8 cellular contexts compared by ENCODE assay signal in the genomic region with DNA sequence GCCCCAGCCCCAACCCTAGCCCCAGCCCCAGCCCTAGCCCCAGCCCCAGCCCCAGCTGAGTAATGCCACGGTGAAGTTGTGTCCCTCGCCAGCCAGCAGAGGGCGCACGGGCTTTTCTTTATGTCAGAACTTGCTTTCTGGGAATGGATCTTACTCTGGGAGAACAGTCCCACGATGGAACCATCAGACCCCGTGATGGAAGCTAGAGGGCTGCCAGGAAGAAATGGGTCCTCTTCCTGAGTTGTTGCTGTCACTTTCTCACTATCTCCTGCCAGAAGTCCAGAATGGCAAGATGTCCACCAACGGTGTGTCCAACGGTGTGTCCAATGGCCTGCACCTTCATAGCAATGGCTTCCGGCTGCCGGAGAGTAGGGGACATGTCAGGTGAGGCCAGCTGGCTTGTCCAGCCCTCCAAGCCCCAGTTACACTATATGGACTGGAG. TPM values are rescaled to one million over a fixed set of nuclear protein-coding genes. Genes with fewer than 3 reads are reported as not detected.
DNase-seq lines count a peak whose midpoint lies in the region; ATAC-seq, FAIRE-seq and TF ChIP-seq lines count a peak whose summit lies in the region.

No MANE protein-coding gene starts in this region.

- POLR2A ChIA-PET in BJ (lab: Charles Lee) (interaction anchor here (0.5 kb wide), 1 partner anchor 103 kb away, joined by 4 read pairs; no protein-coding TSS in a partner anchor), HEK293T (lab: Yijun Ruan, JAX) (interaction anchor here (1.2 kb wide), 1 partner anchor 69 kb away, joined by 3 read pairs; no protein-coding TSS in a partner anchor)

- intact Hi-C loops in pancreas (cut with DNase I): loop anchor here in 1 of 3 donors (5.0 to 10.0 kb wide), 2 partner anchors 96 to 102 kb away; a partner anchor contains a TSS
- intact Hi-C loops in thyroid gland (cut with DNase I): no loop called here

- WGBS in pancreas, 2 donors: 37 to 41% methylated on average over 10 of the region's 10 CpGs
- WGBS in thyroid gland, 2 donors: 0 to 34% methylated on average over 6 to 9 of the region's 10 CpGs

- no peak for FAIRE-seq in pancreas (lab: Jason Lieb, UNC)

- CTCF ChIA-PET in BJ (lab: Yijun Ruan, JAX): interaction anchor here (0.6 to 18.3 kb wide), 48 partner anchors 9 to 492 kb away, joined by 3 to 353 read pairs (median 4); a partner anchor contains a TSS
- CTCF ChIA-PET in HEK293T (lab: Yijun Ruan, JAX): interaction anchor here (0.5 to 2.0 kb wide), 24 partner anchors 9 to 305 kb away, joined by 3 to 8 read pairs (median 4); a partner anchor contains a TSS

- no peaks in the 10 kb centered on the region for H3K9me3 ChIP-seq in pancreas
- H3K9me3 ChIP-seq in thyroid gland: no peaks in the 10 kb centered on the region

- ATAC-seq in pancreas: peak; percentile 38 to 61 (median 50)
- no peak for ATAC-seq in HG03469 (IDR thresholded peaks at IDR 0.05; ENCODE audit: unreplicated experiment)

- TF ChIP-seq CTCF in BJ (IDR thresholded peaks at IDR 0.05; ENCODE audit: insufficient read depth, low read depth, low read length): peak; percentile 82
- TF ChIP-seq CTCF in pancreas (IDR thresholded peaks at IDR 0.05): peak; percentile 32 to 44 (median 34)
- TF ChIP-seq CTCF in thyroid gland (IDR thresholded peaks at IDR 0.05): peak; percentile 30 to 80 (median 46)

- TF ChIP-seq POLR2A in thyroid gland (IDR thresholded peaks at IDR 0.05): no peak

- no peaks in the 10 kb centered on the region for H3K4me1 ChIP-seq in pancreas
- H3K4me1 ChIP-seq in thyroid gland: peaks cover 0 to 22% of the 10 kb centered on the region in 2 donors

- no peak overlapping the region for H3K27ac ChIP-seq in pancreas
- H3K27ac ChIP-seq in thyroid gland: no peak overlapping the region

- H3K36me3 ChIP-seq in BJ (ENCODE audit: control insufficient read depth, insufficient read depth, low read length) (peaks cover 13% of the 10 kb centered on the region), pancreas (peaks cover 0 to 30% (median 8%) of the 10 kb centered on the region in 3 donors), thyroid gland (peaks cover 41 to 45% of the 10 kb centered on the region in 2 donors)

- no peak overlapping the region for H3K4me3 ChIP-seq in BJ (ENCODE audit: low read depth, low read length)
- no peak overlapping the region for H3K4me3 ChIP-seq in pancreas
- H3K4me3 ChIP-seq in thyroid gland (replicated peaks in 1 of 3): no peak overlapping the region

- H3K27me3 ChIP-seq in BJ (ENCODE audit: control insufficient read depth, insufficient read depth, low read length): no peaks in the 10 kb centered on the region
- no peaks in the 10 kb centered on the region for H3K27me3 ChIP-seq in pancreas
- no peaks in the 10 kb centered on the region for H3K27me3 ChIP-seq in thyroid gland

- no peak for DNase-seq in BJ (ENCODE audit: low read depth)
- peak; percentile 71 for DNase-seq in HEK293T (ENCODE audit: extremely low spot score)
- DNase-seq in SK-N-DZ (ENCODE audit: low spot score): peak; percentile 35
- peak; percentile 73 for DNase-seq in activated naive CD4-positive, alpha-beta T cell treated with Interleukin-2 at 50 U/mL for 16 hours
- DNase-seq in glomerular visceral epithelial cell (ENCODE audit: extremely low spot score): peak; percentile 65
- DNase-seq in pancreas: peak; percentile 25 to 89 (median 71)
- peak; percentile 58 to 71 for DNase-seq in thyroid gland

TF ChIP-seq in HEK293T, 16 proteins besides CTCF, POLR2A, EP300 and RAD21:
- TF ChIP-seq, protein P1, sequence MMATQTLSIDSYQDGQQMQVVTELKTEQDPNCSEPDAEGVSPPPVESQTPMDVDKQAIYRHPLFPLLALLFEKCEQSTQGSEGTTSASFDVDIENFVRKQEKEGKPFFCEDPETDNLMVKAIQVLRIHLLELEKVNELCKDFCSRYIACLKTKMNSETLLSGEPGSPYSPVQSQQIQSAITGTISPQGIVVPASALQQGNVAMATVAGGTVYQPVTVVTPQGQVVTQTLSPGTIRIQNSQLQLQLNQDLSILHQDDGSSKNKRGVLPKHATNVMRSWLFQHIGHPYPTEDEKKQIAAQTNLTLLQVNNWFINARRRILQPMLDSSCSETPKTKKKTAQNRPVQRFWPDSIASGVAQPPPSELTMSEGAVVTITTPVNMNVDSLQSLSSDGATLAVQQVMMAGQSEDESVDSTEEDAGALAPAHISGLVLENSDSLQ (IDR thresholded peaks at IDR 0.05): no peak
- no peak for TF ChIP-seq ZNF384 (IDR thresholded peaks at IDR 0.05)
- TF ChIP-seq ELF4 (IDR thresholded peaks at IDR 0.05): no peak
- TF ChIP-seq TARDBP (IDR thresholded peaks at IDR 0.05): no peak
- no peak for TF ChIP-seq CTBP1 (IDR thresholded peaks at IDR 0.05; ENCODE audit: borderline replicate concordance)
- no peak for TF ChIP-seq L3MBTL2 (conservative IDR thresholded peaks at IDR 0.05)
- no peak for TF ChIP-seq NFRKB (IDR thresholded peaks at IDR 0.05)
- no peak for TF ChIP-seq SUZ12 (IDR thresholded peaks at IDR 0.05)
- TF ChIP-seq ARNT (IDR thresholded peaks at IDR 0.05): no peak
- no peak for TF ChIP-seq FOXM1 (IDR thresholded peaks at IDR 0.05; ENCODE audit: borderline replicate concordance)
- TF ChIP-seq FOXA1 (IDR thresholded peaks at IDR 0.05): no peak
- TF ChIP-seq BHLHE40 (IDR thresholded peaks at IDR 0.05; ENCODE audit: borderline replicate concordance): no peak
- no peak for TF ChIP-seq FOXK2 (IDR thresholded peaks at IDR 0.05)
- TF ChIP-seq LEF1 (IDR thresholded peaks at IDR 0.05; ENCODE audit: borderline replicate concordance): no peak
TF ChIP-seq in HEK293T: peak in this region for 0.

RNA-seq across cellular contexts. Expression of a gene that starts 25.2 kb away (rescaled TPM):
- polyA plus RNA-seq in BJ (2011; rRNA removed) (39.4 and 76.2 TPM in 2 replicates), pancreas (10 to 100 TPM; 27.7 to 37.0 TPM)
- 46.8 and 68.3 TPM in 2 replicates for polyA minus RNA-seq in BJ (2011; rRNA and poly(A)+ RNA removed)
- polyA plus RNA-seq in SK-N-DZ (2014; cell fraction: cytosol; rRNA removed): 45.4 and 46.7 TPM in 2 replicates
- 45.2 and 47.0 TPM in 2 replicates for polyA plus RNA-seq in SK-N-DZ (2014; cell fraction: nucleus; rRNA removed)
- total RNA-seq in pancreas (10 to 100 TPM; 11.9 to 22.1 (median 14.4) TPM), thyroid gland (10 to 100 TPM; 22.7 to 46.0 (median 30.9) TPM)

RNA-seq across cellular contexts. Expression of a gene that starts 45.0 kb away (rescaled TPM):
- polyA plus RNA-seq in BJ (2011; rRNA removed): 0.20 and 0.23 TPM in 2 replicates
- polyA minus RNA-seq in BJ (2011; rRNA and poly(A)+ RNA removed): 0.10 TPM in 1 of 2 replicates, not detected in the other
- 0.56 and 0.86 TPM in 2 replicates for polyA plus RNA-seq in SK-N-DZ (2014; cell fraction: cytosol; rRNA removed)
- polyA plus RNA-seq in SK-N-DZ (2014; cell fraction: nucleus; rRNA removed): 2.0 and 5.2 TPM in 2 replicates
- 100 to 1,000 TPM in 4 of 6 donors, 10 to 100 TPM in 2; 45.8 to 128 (median 104) TPM for total RNA-seq in pancreas
- polyA plus RNA-seq in pancreas: 100 to 1,000 TPM; 207 to 254 TPM
- 10 to 100 TPM; 12.4 to 23.9 (median 18.4) TPM for total RNA-seq in thyroid gland
